Comparison of ENCODE assay signal across 9 cellular contexts in the genomic region with DNA sequence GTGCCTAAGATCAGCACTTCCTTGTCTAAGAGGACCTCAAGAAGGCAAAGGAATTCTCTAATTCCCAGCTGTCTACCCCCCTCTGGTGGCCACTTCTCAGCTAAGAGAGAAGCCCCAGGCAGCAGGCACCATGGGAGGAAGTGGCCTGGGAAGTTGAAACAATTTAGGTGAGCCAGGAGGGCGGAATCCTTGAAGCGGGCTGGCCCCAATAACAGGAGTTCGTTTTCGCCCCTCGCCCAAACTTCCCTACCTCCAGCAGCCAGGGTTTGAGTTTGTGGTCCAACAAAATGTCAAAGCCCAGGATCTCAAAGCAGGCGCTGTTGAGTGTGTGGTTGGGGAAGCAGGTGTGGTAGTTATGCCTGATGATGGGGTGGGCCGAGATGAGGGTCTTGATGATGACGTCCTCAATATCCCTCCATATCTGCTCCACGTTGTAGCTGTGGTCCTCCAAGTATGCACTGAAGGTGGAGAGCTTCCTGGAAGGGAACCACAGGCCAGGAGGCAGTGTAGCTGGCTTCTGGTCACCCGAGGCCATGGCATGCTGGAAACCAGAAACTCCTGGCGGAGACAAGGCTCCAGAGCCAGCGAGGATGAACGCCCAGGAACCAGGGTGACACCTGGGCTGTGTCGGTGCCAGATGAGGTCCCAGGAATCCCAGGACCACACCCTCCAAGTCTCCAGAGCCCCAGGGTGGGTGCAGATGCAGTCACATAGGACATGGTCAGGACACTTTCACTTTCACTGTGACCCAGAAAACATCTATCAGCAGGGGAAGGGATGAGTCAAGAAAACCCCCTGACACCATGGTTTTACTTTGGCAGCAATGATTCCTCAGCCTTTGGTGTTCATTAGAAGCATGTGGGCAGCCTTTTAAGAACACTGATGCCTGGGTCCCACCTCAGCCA. TPM values are rescaled to one million over a fixed set of nuclear protein-coding genes. Genes with fewer than 3 reads are reported as not detected.
DNase-seq lines count a peak whose midpoint lies in the region; ATAC-seq and TF ChIP-seq lines count a peak whose summit lies in the region.
"Had no signal": no experiment of that assay in that cellular context is flagged by ENCODE, and none has a peak within 500 bp of the region (broad histone marks: within the 10 kb centered on the region; RNA-seq: fewer than 3 reads in every experiment).

No MANE protein-coding gene starts in this region.

- H3K9me3 ChIP-seq in HEK293 (ENCODE audit: control insufficient read depth, insufficient read depth, low read depth, low read length) (no peaks in the 10 kb centered on the region), NT2/D1 (ENCODE audit: insufficient read depth, low read length) (no peaks in the 10 kb centered on the region), adipocyte (ENCODE audit: control insufficient read depth, low read length) (no peaks in the 10 kb centered on the region), psoas muscle (no peaks in the 10 kb centered on the region)

- peaks cover 19% of the 10 kb centered on the region for H3K27me3 ChIP-seq in NT2/D1 (ENCODE audit: insufficient read depth, insufficient read length)
- peaks cover 22% of the 10 kb centered on the region for H3K27me3 ChIP-seq in adipocyte (replicated peaks; ENCODE audit: control insufficient read depth, insufficient read depth, low read length)
- H3K27me3 ChIP-seq in psoas muscle (ENCODE audit: insufficient read depth in 3 of 3, low read length in 2 of 3) = peaks cover 0 to 60% (median 4%) of the 10 kb centered on the region in 3 donors

- H3K27ac ChIP-seq in HEK293 (ENCODE audit: extremely low read depth, low read depth, low read length) (no peak overlapping the region), psoas muscle (no peak overlapping the region)

- CTCF ChIA-PET in HEK293 (lab: Yijun Ruan, JAX) = interaction anchor here (0.5 to 14.1 kb wide), 58 partner anchors 9 to 765 kb away, joined by 3 to 299 read pairs (median 4); a partner anchor contains a TSS

- no peak overlapping the region for H3K4me3 ChIP-seq in HEK293 (ENCODE audit: low read depth, low read length)
- H3K4me3 ChIP-seq in NT2/D1 (ENCODE audit: insufficient read length, low read depth) = no peak overlapping the region
- no peak overlapping the region for H3K4me3 ChIP-seq in adipocyte (ENCODE audit: low read length)
- no peak overlapping the region for H3K4me3 ChIP-seq in psoas muscle

- peak; percentile 88 to 93 for ATAC-seq in left cardiac atrium
- peak; percentile 51 to 72 (median 66) for ATAC-seq in psoas muscle
- no peak for ATAC-seq in GM18870 (IDR thresholded peaks at IDR 0.05; ENCODE audit: unreplicated experiment)
- ATAC-seq: CD8-positive, alpha-beta T cell had no signal

- H3K4me1 ChIP-seq in HEK293 (ENCODE audit: control insufficient read depth, insufficient read depth, low read length) (no peaks in the 10 kb centered on the region), NT2/D1 (ENCODE audit: insufficient read depth, insufficient read length) (peaks cover 5% of the 10 kb centered on the region), adipocyte (ENCODE audit: control insufficient read depth, insufficient read depth, low read length) (peaks cover 35% of the 10 kb centered on the region), psoas muscle (no peaks in the 10 kb centered on the region)

- peak; percentile 70; the same call in 1 of the 2 replicates for TF ChIP-seq CTCF in HEK293 (tag by site-specific recombination; IDR thresholded peaks at IDR 0.05)
- TF ChIP-seq CTCF in psoas muscle (IDR thresholded peaks at IDR 0.05) = peak; percentile 64

- DNase-seq in NCI-H2081 (lab: John Stamatoyannopoulos, UW) = peak; percentile 61 to 65
- DNase-seq in NCI-H2081 treated with DMSO at 0.1 percent for 48 hours (lab: John Stamatoyannopoulos, UW) = no peak
- DNase-seq in NT2/D1 (ENCODE audit: low read depth, low spot score) = peak; percentile 76
- DNase-seq in adipocyte (ENCODE audit: low read depth) = peak; percentile 92
- peak; percentile 83 for DNase-seq in left cardiac atrium
- peak; percentile 43 to 62 for DNase-seq in psoas muscle

- H3K36me3 ChIP-seq in HEK293 (ENCODE audit: control insufficient read depth in 2 of 2, insufficient read depth in 1 of 2, low read length in 2 of 2) = no peaks in the 10 kb centered on the region
- H3K36me3 ChIP-seq in NT2/D1 (ENCODE audit: insufficient read depth, insufficient read length, low read length) = no peaks in the 10 kb centered on the region
- H3K36me3 ChIP-seq in adipocyte (ENCODE audit: control insufficient read depth, insufficient read depth, low read length, severe bottlenecking) = no peaks in the 10 kb centered on the region
- no peaks in the 10 kb centered on the region for H3K36me3 ChIP-seq in psoas muscle (ENCODE audit: insufficient read depth in 1 of 2, low read depth in 1 of 2)

- WGBS in psoas muscle, 3 donors = 41 to 50% (median 44%) methylated on average over 14 of the region's 14 CpGs

- POLR2A ChIA-PET in HEK293 (lab: Yijun Ruan, JAX) = interaction anchor here (1.0 to 1.3 kb wide), 2 partner anchors 67 to 113 kb away, joined by 5 to 8 read pairs; no protein-coding TSS in a partner anchor

- H3K9ac ChIP-seq in NT2/D1 (ENCODE audit: insufficient read length, low read depth) = no peak overlapping the region
- H3K9ac ChIP-seq in adipocyte (ENCODE audit: low read length) = no peak overlapping the region

- intact Hi-C loops in left cardiac atrium (cut with DNase I) = loop anchor here (1.0 to 5.0 kb wide), 4 partner anchors 67 to 114 kb away; no protein-coding TSS in a partner anchor
- intact Hi-C loops in psoas muscle (cut with DNase I) = loop anchor here (5.0 kb wide), 3 partner anchors 64 to 114 kb away; a partner anchor contains a TSS

TF ChIP-seq in HEK293, 187 proteins besides CTCF, POLR2A, EP300 and RAD21 (continues in another document):
- TF ChIP-seq ZNF660 (tag by site-specific recombination; IDR thresholded peaks at IDR 0.05) (peak; percentile 88), EGR2 (tag by site-specific recombination; IDR thresholded peaks at IDR 0.05; ENCODE audit: low read depth) (no peak), IKZF3 (tag by site-specific recombination; IDR thresholded peaks at IDR 0.05) (peak; percentile 90), ZNF76 (tag by site-specific recombination; IDR thresholded peaks at IDR 0.05; ENCODE audit: borderline replicate concordance, low read depth) (peak; percentile 42; the same call in 1 of the 2 replicates), ZNF658 (tag by site-specific recombination; IDR thresholded peaks at IDR 0.05) (no peak), ZBTB20 (tag by site-specific recombination; IDR thresholded peaks at IDR 0.05) (no peak; the same call in 1 of the 2 replicates), ZNF140 (tag by site-specific recombination; IDR thresholded peaks at IDR 0.05) (no peak), ZNF555 (tag by site-specific recombination; conservative IDR thresholded peaks at IDR 0.05) (no peak), ZNF792 (tag by site-specific recombination; IDR thresholded peaks at IDR 0.05) (no peak)
- TF ChIP-seq, protein P1, sequence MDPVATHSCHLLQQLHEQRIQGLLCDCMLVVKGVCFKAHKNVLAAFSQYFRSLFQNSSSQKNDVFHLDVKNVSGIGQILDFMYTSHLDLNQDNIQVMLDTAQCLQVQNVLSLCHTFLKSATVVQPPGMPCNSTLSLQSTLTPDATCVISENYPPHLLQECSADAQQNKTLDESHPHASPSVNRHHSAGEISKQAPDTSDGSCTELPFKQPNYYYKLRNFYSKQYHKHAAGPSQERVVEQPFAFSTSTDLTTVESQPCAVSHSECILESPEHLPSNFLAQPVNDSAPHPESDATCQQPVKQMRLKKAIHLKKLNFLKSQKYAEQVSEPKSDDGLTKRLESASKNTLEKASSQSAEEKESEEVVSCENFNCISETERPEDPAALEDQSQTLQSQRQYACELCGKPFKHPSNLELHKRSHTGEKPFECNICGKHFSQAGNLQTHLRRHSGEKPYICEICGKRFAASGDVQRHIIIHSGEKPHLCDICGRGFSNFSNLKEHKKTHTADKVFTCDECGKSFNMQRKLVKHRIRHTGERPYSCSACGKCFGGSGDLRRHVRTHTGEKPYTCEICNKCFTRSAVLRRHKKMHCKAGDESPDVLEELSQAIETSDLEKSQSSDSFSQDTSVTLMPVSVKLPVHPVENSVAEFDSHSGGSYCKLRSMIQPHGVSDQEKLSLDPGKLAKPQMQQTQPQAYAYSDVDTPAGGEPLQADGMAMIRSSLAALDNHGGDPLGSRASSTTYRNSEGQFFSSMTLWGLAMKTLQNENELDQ (tag by site-specific recombination; IDR thresholded peaks at IDR 0.05; ENCODE audit: low read depth) = no peak
- TF ChIP-seq, protein P2, sequence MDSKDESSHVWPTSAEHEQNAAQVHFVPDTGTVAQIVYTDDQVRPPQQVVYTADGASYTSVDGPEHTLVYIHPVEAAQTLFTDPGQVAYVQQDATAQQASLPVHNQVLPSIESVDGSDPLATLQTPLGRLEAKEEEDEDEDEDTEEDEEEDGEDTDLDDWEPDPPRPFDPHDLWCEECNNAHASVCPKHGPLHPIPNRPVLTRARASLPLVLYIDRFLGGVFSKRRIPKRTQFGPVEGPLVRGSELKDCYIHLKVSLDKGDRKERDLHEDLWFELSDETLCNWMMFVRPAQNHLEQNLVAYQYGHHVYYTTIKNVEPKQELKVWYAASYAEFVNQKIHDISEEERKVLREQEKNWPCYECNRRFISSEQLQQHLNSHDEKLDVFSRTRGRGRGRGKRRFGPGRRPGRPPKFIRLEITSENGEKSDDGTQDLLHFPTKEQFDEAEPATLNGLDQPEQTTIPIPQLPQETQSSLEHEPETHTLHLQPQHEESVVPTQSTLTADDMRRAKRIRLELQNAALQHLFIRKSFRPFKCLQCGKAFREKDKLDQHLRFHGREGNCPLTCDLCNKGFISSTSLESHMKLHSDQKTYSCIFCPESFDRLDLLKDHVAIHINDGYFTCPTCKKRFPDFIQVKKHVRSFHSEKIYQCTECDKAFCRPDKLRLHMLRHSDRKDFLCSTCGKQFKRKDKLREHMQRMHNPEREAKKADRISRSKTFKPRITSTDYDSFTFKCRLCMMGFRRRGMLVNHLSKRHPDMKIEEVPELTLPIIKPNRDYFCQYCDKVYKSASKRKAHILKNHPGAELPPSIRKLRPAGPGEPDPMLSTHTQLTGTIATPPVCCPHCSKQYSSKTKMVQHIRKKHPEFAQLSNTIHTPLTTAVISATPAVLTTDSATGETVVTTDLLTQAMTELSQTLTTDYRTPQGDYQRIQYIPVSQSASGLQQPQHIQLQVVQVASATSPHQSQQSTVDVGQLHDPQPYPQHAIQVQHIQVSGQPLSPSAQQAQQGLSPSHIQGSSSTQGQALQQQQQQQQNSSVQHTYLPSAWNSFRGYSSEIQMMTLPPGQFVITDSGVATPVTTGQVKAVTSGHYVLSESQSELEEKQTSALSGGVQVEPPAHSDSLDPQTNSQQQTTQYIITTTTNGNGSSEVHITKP (tag by site-specific recombination; IDR thresholded peaks at IDR 0.05) = no peak

RNA-seq across cellular contexts. Expression of a gene that starts 25.6 kb away (rescaled TPM):
- total RNA-seq in left cardiac atrium (under 1 TPM in 1 of 2 donors, not detected in 1; 0.16 TPM), psoas muscle (not detected)
- polyA plus RNA-seq in psoas muscle = under 1 TPM in 2 of 3 donors, not detected in 1; 0.03 to 0.05 TPM
- total RNA-seq: CD8-positive, alpha-beta T cell had no signal

RNA-seq across cellular contexts. Expression of a gene that starts 39.5 kb away (rescaled TPM):
- total RNA-seq in left cardiac atrium (100 to 1,000 TPM; 180 to 241 TPM), psoas muscle (100 to 1,000 TPM; 169 to 212 (median 177) TPM)
- polyA plus RNA-seq in psoas muscle = 100 to 1,000 TPM in 1 of 3 donors, 10 to 100 TPM in 2; 87.2 to 183 (median 90.0) TPM
